12 cellular contexts compared by ENCODE assay signal in genomic region chr13:78586706-78587105, GRCh38. TPM values are rescaled to one million over a fixed set of nuclear protein-coding genes. Genes with fewer than 3 reads are reported as not detected.
DNase-seq lines count a peak whose midpoint lies in the region; ATAC-seq and TF ChIP-seq lines count a peak whose summit lies in the region.
"Had no signal": no experiment of that assay in that cellular context is flagged by ENCODE, and none has a peak within 500 bp of the region (broad histone marks: within the 10 kb centered on the region; RNA-seq: fewer than 3 reads in every experiment).

No MANE protein-coding gene starts in this region.

- peaks cover 4 to 8% (median 7%) of the 10 kb centered on the region in 3 donors for H3K4me1 Mint-ChIP-seq in T-cell
- no peaks in the 10 kb centered on the region for H3K4me1 Mint-ChIP-seq in activated CD8-positive, alpha-beta memory T cell treated with anti-CD3 and anti-CD28 coated beads, Interleukin-2, amount 10 ng/mL, durations not matched to agents 7 days and 5 days

- 0 out of 2 replicates have a peak, but pooled peaks have one; percentile 19 for TF ChIP-seq CTCF in BJ (IDR thresholded peaks at IDR 0.05; ENCODE audit: insufficient read depth, low read depth, low read length)

- CTCF ChIA-PET in BJ (lab: Yijun Ruan, JAX): interaction anchor here (1.0 to 1.3 kb wide), 2 partner anchors 13 to 19 kb away, joined by 3 read pairs; no protein-coding TSS in a partner anchor
- CTCF ChIA-PET in T-cell (lab: Charles Lee): no interaction called here
- CTCF ChIA-PET in activated CD8-positive, alpha-beta memory T cell treated with anti-CD3 and anti-CD28 coated beads, Interleukin-2, amount 10 ng/mL, durations not matched to agents 7 days and 5 days (lab: Charles Lee): interaction anchor here (1.0 kb wide), 1 partner anchor 466 kb away, joined by 3 read pairs; no protein-coding TSS in a partner anchor

- H3K27me3 Mint-ChIP-seq in T-cell: peaks cover 63 to 69% of the 10 kb centered on the region in 2 donors
- H3K27me3 Mint-ChIP-seq in activated CD8-positive, alpha-beta memory T cell treated with anti-CD3 and anti-CD28 coated beads, Interleukin-2, amount 10 ng/mL, durations not matched to agents 7 days and 5 days: peaks cover 56% of the 10 kb centered on the region

- no peaks in the 10 kb centered on the region for H3K36me3 ChIP-seq in BJ (ENCODE audit: control insufficient read depth, insufficient read depth, low read length)
- H3K36me3 ChIP-seq: heart left ventricle, upper lobe of left lung had no signal

- ATAC-seq in GM21576 (IDR thresholded peaks at IDR 0.05; ENCODE audit: unreplicated experiment): peak; percentile 52
- ATAC-seq in T-cell (replicated peaks in 1 of 4): no peak
- ATAC-seq in activated CD8-positive, alpha-beta memory T cell treated with anti-CD3 and anti-CD28 coated beads, Interleukin-2, amount 10 ng/mL, durations not matched to agents 7 days and 5 days: no peak
- no peak for ATAC-seq in GM21717 (IDR thresholded peaks at IDR 0.05; ENCODE audit: unreplicated experiment)
- ATAC-seq in HG02840 (IDR thresholded peaks at IDR 0.05; ENCODE audit: low FRiP score, unreplicated experiment): no peak
- ATAC-seq: heart left ventricle had no signal

- H3K36me3 Mint-ChIP-seq in T-cell: no peaks in the 10 kb centered on the region
- no peaks in the 10 kb centered on the region for H3K36me3 Mint-ChIP-seq in activated CD8-positive, alpha-beta memory T cell treated with anti-CD3 and anti-CD28 coated beads, Interleukin-2, amount 10 ng/mL, durations not matched to agents 7 days and 5 days

- peaks cover 4 to 7% (median 5%) of the 10 kb centered on the region in 3 donors for H3K9me3 Mint-ChIP-seq in T-cell
- peaks cover 3% of the 10 kb centered on the region for H3K9me3 Mint-ChIP-seq in activated CD8-positive, alpha-beta memory T cell treated with anti-CD3 and anti-CD28 coated beads, Interleukin-2, amount 10 ng/mL, durations not matched to agents 7 days and 5 days (ENCODE audit: low read depth)

- peaks cover 9% of the 10 kb centered on the region for H3K27me3 ChIP-seq in BJ (ENCODE audit: control insufficient read depth, insufficient read depth, low read length)

- H3K4me3 Mint-ChIP-seq in T-cell: peak overlapping the region in 2 of 3 donors; percentile 3 to 49
- no peak overlapping the region for H3K4me3 Mint-ChIP-seq in activated CD8-positive, alpha-beta memory T cell treated with anti-CD3 and anti-CD28 coated beads, Interleukin-2, amount 10 ng/mL, durations not matched to agents 7 days and 5 days

- no peak overlapping the region for H3K27ac Mint-ChIP-seq in T-cell
- no peak overlapping the region for H3K27ac Mint-ChIP-seq in activated CD8-positive, alpha-beta memory T cell treated with anti-CD3 and anti-CD28 coated beads, Interleukin-2, amount 10 ng/mL, durations not matched to agents 7 days and 5 days

- no peak for DNase-seq in BJ (ENCODE audit: low read depth)
- no peak for DNase-seq in T-cell
- DNase-seq in iPS DF 4.7 (ENCODE audit: extremely low read depth, low spot score): peak; percentile 91
- DNase-seq in activated CD8-positive, alpha-beta memory T cell treated with anti-CD3 and anti-CD28 coated beads, Interleukin-2, amount 10 ng/mL, durations not matched to agents 7 days and 5 days: no peak
- DNase-seq in HK-2 (ENCODE audit: unreplicated experiment): no peak
- DNase-seq: caudate nucleus, heart left ventricle, NCI-H226 had no signal

- H3K4me3 ChIP-seq in BJ (ENCODE audit: low read depth, low read length): no peak overlapping the region
- H3K4me3 ChIP-seq: heart left ventricle, upper lobe of left lung had no signal

- POLR2A ChIA-PET in BJ (lab: Charles Lee) (no interaction called here), T-cell (lab: Charles Lee) (no interaction called here)

RNA-seq across cellular contexts. Expression of gene POU4F1, which starts 16.6 kb away (rescaled TPM):
- not detected in 2 replicates for polyA plus RNA-seq in BJ (2011; rRNA removed)
- polyA minus RNA-seq in BJ (2011; rRNA and poly(A)+ RNA removed): not detected in 2 replicates
- under 1 TPM in 4 of 5 donors, not detected in 1; 0.07 to 0.13 (median 0.10) TPM for total RNA-seq in T-cell
- under 1 TPM; 0.18 to 0.23 TPM for total RNA-seq in activated CD8-positive, alpha-beta memory T cell treated with anti-CD3 and anti-CD28 coated beads, Interleukin-2, amount 10 ng/mL, durations not matched to agents 7 days and 5 days
- total RNA-seq: upper lobe of left lung had no signal
- polyA plus RNA-seq: heart left ventricle had no signal

Comparison
In these comparisons a context has a peak if more than half of its experiments do, and no peak if none do; other contexts are left out.
1. CTCF ChIA-PET loops: an anchor here in BJ (1.0 to 1.3 kb wide) and activated CD8-positive, alpha-beta memory T cell treated with anti-CD3 and anti-CD28 coated beads, Interleukin-2, amount 10 ng/mL, durations not matched to agents 7 days and 5 days (1.0 kb wide); none called in T-cell.